Comparison of ENCODE assay signal across 19 cellular contexts in genomic region chr11:69433741-69434140, GRCh38. TPM values are rescaled to one million over a fixed set of nuclear protein-coding genes. Genes with fewer than 3 reads are reported as not detected.
"Had no signal": no experiment of that assay in that cellular context is flagged by ENCODE, and none has a peak within 500 bp of the region (broad histone marks: within the 10 kb centered on the region; RNA-seq: fewer than 3 reads in every experiment).

No MANE protein-coding gene starts in this region.

- H3K27me3 ChIP-seq: colonic mucosa, sigmoid colon, upper lobe of left lung, uterus had no signal

- H3K36me3 Mint-ChIP-seq: memory B cell; natural killer cell treated with Interleukin-12 subunit alpha and Interleukin-12 subunit beta and Interleukin-15 and Interleukin-18, amount 100 ng/mL, for 72 hours had no signal

- H3K4me3 Mint-ChIP-seq: memory B cell; natural killer cell treated with Interleukin-12 subunit alpha and Interleukin-12 subunit beta and Interleukin-15 and Interleukin-18, amount 100 ng/mL, for 72 hours had no signal

- ATAC-seq: left lobe of liver; lower lobe of right lung; natural killer cell treated with Interleukin-12 subunit alpha and Interleukin-12 subunit beta and Interleukin-15 and Interleukin-18, amount 100 ng/mL, for 72 hours had no signal

- H3K9me3 Mint-ChIP-seq: memory B cell; natural killer cell treated with Interleukin-12 subunit alpha and Interleukin-12 subunit beta and Interleukin-15 and Interleukin-18, amount 100 ng/mL, for 72 hours had no signal

- H3K4me1 Mint-ChIP-seq: memory B cell had no signal

- H3K4me1 ChIP-seq: colonic mucosa, sigmoid colon, uterus had no signal

- H3K36me3 ChIP-seq: colonic mucosa, lower lobe of right lung, sigmoid colon, upper lobe of left lung, uterus had no signal

- H3K27ac Mint-ChIP-seq: memory B cell; natural killer cell treated with Interleukin-12 subunit alpha and Interleukin-12 subunit beta and Interleukin-15 and Interleukin-18, amount 100 ng/mL, for 72 hours had no signal

- H3K4me3 ChIP-seq: colonic mucosa, lower lobe of right lung, sigmoid colon, skin epidermis, upper lobe of left lung, uterus had no signal

- H3K27ac ChIP-seq: colonic mucosa, lower lobe of right lung, sigmoid colon, skin epidermis, upper lobe of left lung, uterus had no signal

- DNase-seq: cerebellar nuclear complex; colonic mucosa; effector CD4-positive, alpha-beta T cell; foreskin melanocyte; head of caudate nucleus; hippocampal formation; kidney glomerular epithelial cell; lower lobe of right lung; midbrain; stimulated activated naive CD4-positive, alpha-beta T cell treated with Interleukin-2 at 50 U/mL for 16 hours; upper lobe of left lung; uterus had no signal

- H3K9me3 ChIP-seq: colonic mucosa, lower lobe of right lung, sigmoid colon, upper lobe of left lung, uterus had no signal

RNA-seq across cellular contexts. Expression of gene LINC01488, which starts 47.7 kb away (rescaled TPM):
- total RNA-seq: colonic mucosa; lower lobe of right lung; natural killer cell treated with Interleukin-12 subunit alpha and Interleukin-12 subunit beta and Interleukin-15 and Interleukin-18, amount 100 ng/mL, for 72 hours; omental fat pad; pulmonary artery endothelial cell; upper lobe of left lung; uterus had no signal
- polyA plus RNA-seq: sigmoid colon had no signal
